Comparison of ENCODE assay signal across 9 cellular contexts in the genomic region with DNA sequence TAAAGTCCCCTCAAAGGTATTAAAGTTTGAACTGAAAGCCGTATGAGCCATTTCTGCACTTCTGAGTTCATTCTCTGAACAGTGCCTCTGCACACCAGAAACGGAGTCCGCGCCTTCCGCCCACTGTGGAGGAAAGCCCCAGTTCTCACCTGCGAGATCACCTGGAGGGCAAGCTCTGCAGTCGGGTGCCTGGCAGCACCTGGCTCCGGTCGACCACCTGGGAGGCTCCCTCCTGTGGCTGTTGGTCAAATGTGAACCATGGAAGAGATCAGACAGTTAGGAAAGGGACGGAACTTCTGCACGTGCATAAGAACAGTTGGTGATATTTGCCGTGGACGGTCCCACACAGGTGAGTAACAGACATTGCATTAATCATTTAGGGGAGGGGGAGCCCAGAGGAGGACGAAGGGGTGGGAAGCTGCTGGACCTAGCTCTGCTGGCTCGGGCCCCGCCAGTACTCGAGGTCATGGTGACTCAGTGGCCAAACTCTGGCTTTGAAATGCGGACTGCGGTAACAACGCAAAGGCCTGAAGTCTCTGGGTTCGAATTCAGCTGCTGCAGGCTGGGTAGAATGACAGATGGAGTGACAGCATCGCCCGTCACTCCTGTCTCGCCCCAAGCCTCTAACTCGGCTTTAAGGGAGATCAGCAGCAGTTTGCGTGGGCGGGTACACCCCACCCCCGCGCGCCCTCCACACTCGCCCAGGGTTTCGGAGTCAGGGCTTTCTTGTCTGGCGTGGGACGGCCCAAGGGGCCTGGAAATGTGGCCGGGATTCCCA. TPM values are rescaled to one million over a fixed set of nuclear protein-coding genes. Genes with fewer than 3 reads are reported as not detected.
A peak's percentile ranks its signal among the peaks of the same experiment; 100 is the strongest.
DNase-seq lines count a peak whose midpoint lies in the region; ATAC-seq and TF ChIP-seq lines count a peak whose summit lies in the region.
"Had no signal": no experiment of that assay in that cellular context is flagged by ENCODE, and none has a peak within 500 bp of the region (broad histone marks: within the 10 kb centered on the region; RNA-seq: fewer than 3 reads in every experiment).

No MANE protein-coding gene starts in this region.

- no peak for DNase-seq in CD4-positive, CD25-positive, alpha-beta regulatory T cell
- no peak for DNase-seq in CD8-positive, alpha-beta T cell
- no peak for DNase-seq in activated T-helper 2 cell treated with anti-CD3 and anti-CD28 coated beads, Interferon-gamma antibody, Interleukin-2, Interleukin-4, amounts not matched to agents 10 μg/mL and 5 μg/mL and 100 μg/mL, durations not matched to agents 14 hours and 24 hours and 36 hours (ENCODE audit: low spot score)
- DNase-seq in naive B cell (no peak), MM.1S (no peak), kidney glomerular epithelial cell (lab: John Stamatoyannopoulos, UW) (no peak)
- DNase-seq: GF-D8 had no signal

- H2AFZ ChIP-seq in MM.1S (ENCODE audit: low read length): no peak overlapping the region

- H3K9me3 ChIP-seq in CD4-positive, CD25-positive, alpha-beta regulatory T cell (ENCODE audit: control insufficient read depth in 2 of 2, low read length in 2 of 2): no peaks in the 10 kb centered on the region
- no peaks in the 10 kb centered on the region for H3K9me3 ChIP-seq in CD8-positive, alpha-beta T cell (ENCODE audit: low read length)
- no peaks in the 10 kb centered on the region for H3K9me3 ChIP-seq in MM.1S (replicated peaks; ENCODE audit: insufficient read depth, low read length)
- H3K9me3 ChIP-seq: suprapubic skin had no signal

- peaks cover 5% of the 10 kb centered on the region for H3K27me3 ChIP-seq in CD4-positive, CD25-positive, alpha-beta regulatory T cell (ENCODE audit: control insufficient read depth, insufficient read depth, low read length)
- H3K27me3 ChIP-seq in CD8-positive, alpha-beta T cell (ENCODE audit: insufficient read depth, low read length): peaks cover 10% of the 10 kb centered on the region
- H3K27me3 ChIP-seq in MM.1S (replicated peaks; ENCODE audit: insufficient read depth, low read length): peaks cover 31% of the 10 kb centered on the region

- no peak overlapping the region for H3K4me3 ChIP-seq in CD4-positive, CD25-positive, alpha-beta regulatory T cell (ENCODE audit: low read depth, low read length)
- no peak overlapping the region for H3K4me3 ChIP-seq in CD8-positive, alpha-beta T cell (ENCODE audit: low read depth, low read length)
- no peak overlapping the region for H3K4me3 ChIP-seq in MM.1S (ENCODE audit: low read length)

- H3K79me2 ChIP-seq in MM.1S (ENCODE audit: low read length): no peaks in the 10 kb centered on the region

- no peaks in the 10 kb centered on the region for H4K20me1 ChIP-seq in MM.1S (ENCODE audit: insufficient read depth, low read length)

- intact Hi-C loops in CD8-positive, alpha-beta T cell (cut with DNase I, micrococcal nuclease): loop anchor here in 1 of 2 experiments (1.0 to 10.0 kb wide), 2 partner anchors 123 to 350 kb away; a partner anchor contains a TSS
- intact Hi-C loops in activated T-helper 2 cell treated with anti-CD3 and anti-CD28 coated beads, Interferon-gamma antibody, Interleukin-2, Interleukin-4, amounts not matched to agents 10 μg/mL and 5 μg/mL and 100 μg/mL, durations not matched to agents 14 hours and 24 hours and 36 hours (cut with micrococcal nuclease): no loop called here

- H3K4me1 ChIP-seq in CD4-positive, CD25-positive, alpha-beta regulatory T cell (ENCODE audit: control insufficient read depth, insufficient read depth, low read length, poor library complexity, severe bottlenecking): peaks cover 23% of the 10 kb centered on the region
- H3K4me1 ChIP-seq in CD8-positive, alpha-beta T cell (ENCODE audit: insufficient read depth, low read length): peaks cover 17% of the 10 kb centered on the region
- H3K4me1 ChIP-seq in MM.1S (ENCODE audit: low read length): no peaks in the 10 kb centered on the region

- H3K9ac ChIP-seq in MM.1S (ENCODE audit: low read length): no peak overlapping the region

- POLR2A ChIA-PET in CD8-positive, alpha-beta T cell (lab: Charles Lee): no interaction called here

- no peak overlapping the region for H3K4me2 ChIP-seq in MM.1S (ENCODE audit: low read depth, low read length)

- H3K27ac ChIP-seq in CD4-positive, CD25-positive, alpha-beta regulatory T cell (ENCODE audit: insufficient read depth, low read length, poor library complexity, severe bottlenecking): no peak overlapping the region
- no peak overlapping the region for H3K27ac ChIP-seq in CD8-positive, alpha-beta T cell (ENCODE audit: low read depth, low read length)
- H3K27ac ChIP-seq in MM.1S (ENCODE audit: low read length): no peak overlapping the region
- H3K27ac ChIP-seq: suprapubic skin had no signal

- no peaks in the 10 kb centered on the region for H3K36me3 ChIP-seq in CD4-positive, CD25-positive, alpha-beta regulatory T cell (ENCODE audit: control insufficient read depth, insufficient read depth, low read length)
- no peaks in the 10 kb centered on the region for H3K36me3 ChIP-seq in CD8-positive, alpha-beta T cell (ENCODE audit: insufficient read depth, low read length)
- no peaks in the 10 kb centered on the region for H3K36me3 ChIP-seq in MM.1S (replicated peaks; ENCODE audit: insufficient read depth, low read length)
- H3K36me3 ChIP-seq: suprapubic skin had no signal

- H3K4me3 Mint-ChIP-seq in CD4-positive, CD25-positive, alpha-beta regulatory T cell: peak overlapping the region; percentile 56 to 73 (median 65)
- H3K4me3 Mint-ChIP-seq in CD8-positive, alpha-beta T cell: no peak overlapping the region
- peak overlapping the region; percentile 7 for H3K4me3 Mint-ChIP-seq in activated T-helper 2 cell treated with anti-CD3 and anti-CD28 coated beads, Interferon-gamma antibody, Interleukin-2, Interleukin-4, amounts not matched to agents 10 μg/mL and 5 μg/mL and 100 μg/mL, durations not matched to agents 14 hours and 24 hours and 36 hours (ENCODE audit: low read depth)
- peak overlapping the region in 7 of 8 donors; percentile 24 to 78 (median 64) for H3K4me3 Mint-ChIP-seq in naive B cell

- peaks cover 0 to 11% (median 3%) of the 10 kb centered on the region in 4 donors for H3K4me1 Mint-ChIP-seq in CD4-positive, CD25-positive, alpha-beta regulatory T cell
- H3K4me1 Mint-ChIP-seq in CD8-positive, alpha-beta T cell (ENCODE audit: low read depth): peaks cover 7% of the 10 kb centered on the region
- H3K4me1 Mint-ChIP-seq in activated T-helper 2 cell treated with anti-CD3 and anti-CD28 coated beads, Interferon-gamma antibody, Interleukin-2, Interleukin-4, amounts not matched to agents 10 μg/mL and 5 μg/mL and 100 μg/mL, durations not matched to agents 14 hours and 24 hours and 36 hours (ENCODE audit: low read depth): no peaks in the 10 kb centered on the region
- H3K4me1 Mint-ChIP-seq in naive B cell: peaks cover 0 to 15% (median 10%) of the 10 kb centered on the region in 3 donors

- TF ChIP-seq CTCF in CD8-positive, alpha-beta T cell (IDR thresholded peaks at IDR 0.05): no peak
- no peak for TF ChIP-seq CTCF in MM.1S (IDR thresholded peaks at IDR 0.05; ENCODE audit: low read length)

- no peaks in the 10 kb centered on the region for H3F3A ChIP-seq in MM.1S (ENCODE audit: insufficient read depth, low read length)

- no peak for ATAC-seq in CD4-positive, CD25-positive, alpha-beta regulatory T cell (ENCODE audit: low read depth in 2 of 2)
- ATAC-seq in CD8-positive, alpha-beta T cell: peak; percentile 2
- ATAC-seq in naive B cell (ENCODE audit: low read depth in 2 of 2) (no peak), HG03139 (IDR thresholded peaks at IDR 0.05; ENCODE audit: unreplicated experiment) (no peak)

- no peaks in the 10 kb centered on the region for H3K9me2 ChIP-seq in MM.1S (replicated peaks; ENCODE audit: insufficient read depth, low read length)

- no peaks in the 10 kb centered on the region for H3K36me3 Mint-ChIP-seq in CD4-positive, CD25-positive, alpha-beta regulatory T cell
- no peaks in the 10 kb centered on the region for H3K36me3 Mint-ChIP-seq in CD8-positive, alpha-beta T cell
- H3K36me3 Mint-ChIP-seq in activated T-helper 2 cell treated with anti-CD3 and anti-CD28 coated beads, Interferon-gamma antibody, Interleukin-2, Interleukin-4, amounts not matched to agents 10 μg/mL and 5 μg/mL and 100 μg/mL, durations not matched to agents 14 hours and 24 hours and 36 hours (ENCODE audit: low read depth): no peaks in the 10 kb centered on the region
- peaks cover 0 to 8% of the 10 kb centered on the region in 2 donors for H3K36me3 Mint-ChIP-seq in naive B cell

- H3K9me3 Mint-ChIP-seq in CD4-positive, CD25-positive, alpha-beta regulatory T cell: no peaks in the 10 kb centered on the region
- no peaks in the 10 kb centered on the region for H3K9me3 Mint-ChIP-seq in CD8-positive, alpha-beta T cell
- no peaks in the 10 kb centered on the region for H3K9me3 Mint-ChIP-seq in activated T-helper 2 cell treated with anti-CD3 and anti-CD28 coated beads, Interferon-gamma antibody, Interleukin-2, Interleukin-4, amounts not matched to agents 10 μg/mL and 5 μg/mL and 100 μg/mL, durations not matched to agents 14 hours and 24 hours and 36 hours
- peaks cover 0 to 6% (median 0%) of the 10 kb centered on the region in 7 donors for H3K9me3 Mint-ChIP-seq in naive B cell

- H3K27ac Mint-ChIP-seq in CD4-positive, CD25-positive, alpha-beta regulatory T cell: no peak overlapping the region
- H3K27ac Mint-ChIP-seq in CD8-positive, alpha-beta T cell: no peak overlapping the region
- no peak overlapping the region for H3K27ac Mint-ChIP-seq in activated T-helper 2 cell treated with anti-CD3 and anti-CD28 coated beads, Interferon-gamma antibody, Interleukin-2, Interleukin-4, amounts not matched to agents 10 μg/mL and 5 μg/mL and 100 μg/mL, durations not matched to agents 14 hours and 24 hours and 36 hours
- H3K27ac Mint-ChIP-seq in naive B cell: peak overlapping the region in 1 of 6 donors; percentile 70

- CTCF ChIA-PET in CD8-positive, alpha-beta T cell (lab: Charles Lee): no interaction called here

- peaks cover 33% of the 10 kb centered on the region for H3K27me3 Mint-ChIP-seq in CD4-positive, CD25-positive, alpha-beta regulatory T cell
- H3K27me3 Mint-ChIP-seq in CD8-positive, alpha-beta T cell (ENCODE audit: low read depth): peaks cover 53% of the 10 kb centered on the region
- H3K27me3 Mint-ChIP-seq in activated T-helper 2 cell treated with anti-CD3 and anti-CD28 coated beads, Interferon-gamma antibody, Interleukin-2, Interleukin-4, amounts not matched to agents 10 μg/mL and 5 μg/mL and 100 μg/mL, durations not matched to agents 14 hours and 24 hours and 36 hours (ENCODE audit: low read depth): peaks cover 36% of the 10 kb centered on the region
- H3K27me3 Mint-ChIP-seq in naive B cell: peaks cover 49 to 58% (median 57%) of the 10 kb centered on the region in 3 donors

RNA-seq across cellular contexts. Expression of a gene that starts 1.7 kb away (rescaled TPM):
- total RNA-seq in CD4-positive, CD25-positive, alpha-beta regulatory T cell: 1.2 TPM
- polyA plus RNA-seq in CD4-positive, CD25-positive, alpha-beta regulatory T cell: 1 to 10 TPM in 1 of 4 donors, not detected in 3; 1.9 TPM
- 1 to 10 TPM; 1.0 to 1.8 TPM for total RNA-seq in CD8-positive, alpha-beta T cell
- 16.5 and 17.9 TPM in 2 replicates for total RNA-seq in activated T-helper 2 cell treated with anti-CD3 and anti-CD28 coated beads, Interferon-gamma antibody, Interleukin-2, Interleukin-4, amounts not matched to agents 10 μg/mL and 5 μg/mL and 100 μg/mL, durations not matched to agents 14 hours and 24 hours and 36 hours
- polyA plus RNA-seq in naive B cell (ENCODE audit: low read depth in 6 of 6): not detected
